Comparison of ENCODE assay signal across 1 cellular context in the genomic region with DNA sequence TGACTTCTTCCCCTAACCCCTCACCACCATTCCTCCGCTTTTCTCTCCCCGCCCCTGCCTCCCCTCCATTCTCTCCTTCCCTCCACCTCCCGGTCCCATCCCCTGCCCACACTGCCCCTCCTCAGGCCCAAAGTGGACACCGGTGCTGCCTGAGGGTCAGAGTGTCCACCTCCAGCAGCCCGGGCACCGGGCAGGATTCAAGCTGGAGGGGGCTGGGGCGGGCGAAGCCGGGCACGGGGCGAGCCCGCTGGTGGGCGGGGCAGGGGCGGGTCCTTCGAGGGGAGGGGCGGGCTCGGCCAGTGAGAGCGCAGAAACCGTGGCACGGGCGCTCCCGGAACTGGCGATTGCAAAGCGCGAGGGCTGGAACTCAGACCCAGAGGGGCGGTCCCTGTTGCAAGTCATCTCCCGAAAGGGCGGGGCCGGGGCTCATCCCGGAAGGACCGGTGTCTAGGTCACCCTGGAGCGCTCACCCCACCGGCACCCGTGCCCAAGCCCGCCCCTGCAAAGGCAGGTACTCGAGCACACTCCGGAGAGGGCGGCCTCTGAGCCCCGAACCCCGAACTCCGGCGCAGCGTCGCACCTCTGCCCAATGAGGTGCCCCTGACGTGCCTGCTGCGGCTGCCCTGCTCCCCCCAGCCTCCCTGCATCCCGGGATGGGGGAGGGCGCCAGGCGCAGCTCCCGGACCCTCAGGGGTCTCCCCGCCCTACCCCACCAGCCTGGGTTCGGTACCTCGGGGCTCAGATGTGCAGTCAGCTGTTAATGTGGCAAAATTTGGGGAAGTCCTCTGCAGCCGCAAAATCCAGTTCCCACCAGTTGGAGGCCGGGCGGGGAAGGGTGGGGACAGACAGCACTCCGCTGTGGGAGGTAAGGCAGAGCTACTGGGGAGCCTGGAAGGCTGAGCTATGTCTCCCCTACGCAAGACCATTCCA.
A peak's percentile ranks its signal among the peaks of the same experiment; 100 is the strongest.
TF ChIP-seq lines count a peak whose summit lies in the region.

No MANE protein-coding gene starts in this region.

TF ChIP-seq in GM12878, 131 proteins besides CTCF, POLR2A, EP300 and RAD21 (continues in another document):
- peak; percentile 71 for TF ChIP-seq LARP7 (IDR thresholded peaks at IDR 0.05)
- TF ChIP-seq GATAD2B (conservative IDR thresholded peaks at IDR 0.05; ENCODE audit: low read depth), result peak; percentile 73
- TF ChIP-seq CHD1 (IDR thresholded peaks at IDR 0.05; ENCODE audit: low read depth, low read length), result no peak
- no peak for TF ChIP-seq NR2C1 (IDR thresholded peaks at IDR 0.05)
- TF ChIP-seq ATF7 (IDR thresholded peaks at IDR 0.05; ENCODE audit: low read depth), result no peak
- peak; percentile 58 for TF ChIP-seq DPF2 (IDR thresholded peaks at IDR 0.05)
- TF ChIP-seq RB1 (IDR thresholded peaks at IDR 0.05; ENCODE audit: borderline replicate concordance), result peak; percentile 81
- TF ChIP-seq EED (IDR thresholded peaks at IDR 0.05; ENCODE audit: low read depth), result no peak
- TF ChIP-seq HDAC2 (IDR thresholded peaks at IDR 0.05), result no peak
- TF ChIP-seq, protein P1, sequence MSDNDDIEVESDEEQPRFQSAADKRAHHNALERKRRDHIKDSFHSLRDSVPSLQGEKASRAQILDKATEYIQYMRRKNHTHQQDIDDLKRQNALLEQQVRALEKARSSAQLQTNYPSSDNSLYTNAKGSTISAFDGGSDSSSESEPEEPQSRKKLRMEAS (IDR thresholded peaks at IDR 0.05; ENCODE audit: low read depth, low read length), result 0 out of 2 replicates have a peak, but pooled peaks have one; percentile 40
- TF ChIP-seq EGR1 (IDR thresholded peaks at IDR 0.05; ENCODE audit: borderline replicate concordance in 1 of 2, low read depth in 2 of 2, low read length in 2 of 2), result 0 out of 3 replicates have a peak, but pooled peaks of 1 of the 2 experiments have one; percentile 35
- TF ChIP-seq IKZF1 (conservative IDR thresholded peaks at IDR 0.05), result peak; percentile 74; the same call in 1 of the 2 replicates
- no peak for TF ChIP-seq RUNX3 (IDR thresholded peaks at IDR 0.05; ENCODE audit: low read length)
- no peak for TF ChIP-seq MXI1 (IDR thresholded peaks at IDR 0.05; ENCODE audit: low read depth, low read length)
- TF ChIP-seq BCL11A (IDR thresholded peaks at IDR 0.05; ENCODE audit: low read depth, low read length), result no peak
- TF ChIP-seq POLR2AphosphoS2 (IDR thresholded peaks at IDR 0.05; ENCODE audit: low read depth, low read length), result no peak
- peak in 1 of 2 experiments; percentile 29; a peak in 1 of 4 replicates for TF ChIP-seq IKZF2 (IDR thresholded peaks at IDR 0.05)
- peak; percentile 55; the same call in 1 of the 2 replicates for TF ChIP-seq SPI1 (IDR thresholded peaks at IDR 0.05; ENCODE audit: borderline replicate concordance, insufficient read depth, low read depth, low read length)
- no peak for TF ChIP-seq MYC (IDR thresholded peaks at IDR 0.05; ENCODE audit: insufficient read depth, insufficient read length, insufficient replicate concordance, low read length, severe bottlenecking)
- TF ChIP-seq, protein P2, sequence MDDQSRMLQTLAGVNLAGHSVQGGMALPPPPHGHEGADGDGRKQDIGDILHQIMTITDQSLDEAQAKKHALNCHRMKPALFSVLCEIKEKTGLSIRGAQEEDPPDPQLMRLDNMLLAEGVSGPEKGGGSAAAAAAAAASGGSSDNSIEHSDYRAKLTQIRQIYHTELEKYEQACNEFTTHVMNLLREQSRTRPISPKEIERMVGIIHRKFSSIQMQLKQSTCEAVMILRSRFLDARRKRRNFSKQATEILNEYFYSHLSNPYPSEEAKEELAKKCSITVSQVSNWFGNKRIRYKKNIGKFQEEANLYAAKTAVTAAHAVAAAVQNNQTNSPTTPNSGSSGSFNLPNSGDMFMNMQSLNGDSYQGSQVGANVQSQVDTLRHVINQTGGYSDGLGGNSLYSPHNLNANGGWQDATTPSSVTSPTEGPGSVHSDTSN (IDR thresholded peaks at IDR 0.05; ENCODE audit: insufficient replicate concordance, low read depth, low read length), result no peak
- no peak for TF ChIP-seq NBN (IDR thresholded peaks at IDR 0.05)
- TF ChIP-seq BACH1 (IDR thresholded peaks at IDR 0.05; ENCODE audit: borderline replicate concordance), result 0 out of 2 replicates have a peak, but pooled peaks have one; percentile 41
- TF ChIP-seq, protein P3, sequence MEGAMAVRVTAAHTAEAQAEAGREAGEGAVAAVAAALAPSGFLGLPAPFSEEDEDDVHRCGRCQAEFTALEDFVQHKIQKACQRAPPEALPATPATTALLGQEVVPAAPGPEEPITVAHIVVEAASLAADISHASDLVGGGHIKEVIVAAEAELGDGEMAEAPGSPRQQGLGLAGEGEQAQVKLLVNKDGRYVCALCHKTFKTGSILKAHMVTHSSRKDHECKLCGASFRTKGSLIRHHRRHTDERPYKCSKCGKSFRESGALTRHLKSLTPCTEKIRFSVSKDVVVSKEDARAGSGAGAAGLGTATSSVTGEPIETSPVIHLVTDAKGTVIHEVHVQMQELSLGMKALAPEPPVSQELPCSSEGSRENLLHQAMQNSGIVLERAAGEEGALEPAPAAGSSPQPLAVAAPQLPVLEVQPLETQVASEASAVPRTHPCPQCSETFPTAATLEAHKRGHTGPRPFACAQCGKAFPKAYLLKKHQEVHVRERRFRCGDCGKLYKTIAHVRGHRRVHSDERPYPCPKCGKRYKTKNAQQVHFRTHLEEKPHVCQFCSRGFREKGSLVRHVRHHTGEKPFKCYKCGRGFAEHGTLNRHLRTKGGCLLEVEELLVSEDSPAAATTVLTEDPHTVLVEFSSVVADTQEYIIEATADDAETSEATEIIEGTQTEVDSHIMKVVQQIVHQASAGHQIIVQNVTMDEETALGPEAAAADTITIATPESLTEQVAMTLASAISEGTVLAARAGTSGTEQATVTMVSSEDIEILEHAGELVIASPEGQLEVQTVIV (IDR thresholded peaks at IDR 0.05; ENCODE audit: borderline replicate concordance, partially characterized antibody), result peak; percentile 50
- TF ChIP-seq REST (IDR thresholded peaks at IDR 0.05; ENCODE audit: low read depth, low read length), result no peak
- TF ChIP-seq PAX5 (IDR thresholded peaks at IDR 0.05; ENCODE audit: borderline replicate concordance, low read depth, low read length), result no peak
- TF ChIP-seq CREB1 (IDR thresholded peaks at IDR 0.05; ENCODE audit: low read depth), result no peak; the same call in 1 of the 2 replicates
- peak; percentile 51 for TF ChIP-seq MEF2B (IDR thresholded peaks at IDR 0.05; ENCODE audit: partially characterized antibody, poor library complexity, severe bottlenecking)
- peak; percentile 42 for TF ChIP-seq SP1 (IDR thresholded peaks at IDR 0.05; ENCODE audit: low read depth, low read length)
- 0 out of 2 replicates have a peak, but pooled peaks have one; percentile 28 for TF ChIP-seq TAF1 (IDR thresholded peaks at IDR 0.05; ENCODE audit: borderline replicate concordance, low read depth, low read length)
- TF ChIP-seq, protein P4, sequence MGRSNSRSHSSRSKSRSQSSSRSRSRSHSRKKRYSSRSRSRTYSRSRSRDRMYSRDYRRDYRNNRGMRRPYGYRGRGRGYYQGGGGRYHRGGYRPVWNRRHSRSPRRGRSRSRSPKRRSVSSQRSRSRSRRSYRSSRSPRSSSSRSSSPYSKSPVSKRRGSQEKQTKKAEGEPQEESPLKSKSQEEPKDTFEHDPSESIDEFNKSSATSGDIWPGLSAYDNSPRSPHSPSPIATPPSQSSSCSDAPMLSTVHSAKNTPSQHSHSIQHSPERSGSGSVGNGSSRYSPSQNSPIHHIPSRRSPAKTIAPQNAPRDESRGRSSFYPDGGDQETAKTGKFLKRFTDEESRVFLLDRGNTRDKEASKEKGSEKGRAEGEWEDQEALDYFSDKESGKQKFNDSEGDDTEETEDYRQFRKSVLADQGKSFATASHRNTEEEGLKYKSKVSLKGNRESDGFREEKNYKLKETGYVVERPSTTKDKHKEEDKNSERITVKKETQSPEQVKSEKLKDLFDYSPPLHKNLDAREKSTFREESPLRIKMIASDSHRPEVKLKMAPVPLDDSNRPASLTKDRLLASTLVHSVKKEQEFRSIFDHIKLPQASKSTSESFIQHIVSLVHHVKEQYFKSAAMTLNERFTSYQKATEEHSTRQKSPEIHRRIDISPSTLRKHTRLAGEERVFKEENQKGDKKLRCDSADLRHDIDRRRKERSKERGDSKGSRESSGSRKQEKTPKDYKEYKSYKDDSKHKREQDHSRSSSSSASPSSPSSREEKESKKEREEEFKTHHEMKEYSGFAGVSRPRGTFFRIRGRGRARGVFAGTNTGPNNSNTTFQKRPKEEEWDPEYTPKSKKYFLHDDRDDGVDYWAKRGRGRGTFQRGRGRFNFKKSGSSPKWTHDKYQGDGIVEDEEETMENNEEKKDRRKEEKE (IDR thresholded peaks at IDR 0.05), result no peak
- TF ChIP-seq HDAC6 (IDR thresholded peaks at IDR 0.05; ENCODE audit: unreplicated experiment), result no peak
- TF ChIP-seq BMI1 (IDR thresholded peaks at IDR 0.05; ENCODE audit: borderline replicate concordance), result no peak
- TF ChIP-seq, protein P5, sequence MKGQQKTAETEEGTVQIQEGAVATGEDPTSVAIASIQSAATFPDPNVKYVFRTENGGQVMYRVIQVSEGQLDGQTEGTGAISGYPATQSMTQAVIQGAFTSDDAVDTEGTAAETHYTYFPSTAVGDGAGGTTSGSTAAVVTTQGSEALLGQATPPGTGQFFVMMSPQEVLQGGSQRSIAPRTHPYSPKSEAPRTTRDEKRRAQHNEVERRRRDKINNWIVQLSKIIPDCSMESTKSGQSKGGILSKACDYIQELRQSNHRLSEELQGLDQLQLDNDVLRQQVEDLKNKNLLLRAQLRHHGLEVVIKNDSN (IDR thresholded peaks at IDR 0.05; ENCODE audit: borderline replicate concordance, extremely low read length, insufficient read depth, low read depth, low read length), result no peak
- TF ChIP-seq ETV6 (conservative IDR thresholded peaks at IDR 0.05 in 1 of 2, IDR thresholded peaks at IDR 0.05 in 1 of 2; ENCODE audit: borderline replicate concordance in 1 of 2, low read depth in 1 of 2), result no peak
- TF ChIP-seq POLR2AphosphoS5 (IDR thresholded peaks at IDR 0.05; ENCODE audit: low read length), result peak; percentile 54; the same call in 1 of the 2 replicates
- peak; percentile 62 for TF ChIP-seq NR2F1 (conservative IDR thresholded peaks at IDR 0.05)
- TF ChIP-seq ZNF207 (IDR thresholded peaks at IDR 0.05; ENCODE audit: borderline replicate concordance), result 0 out of 2 replicates have a peak, but pooled peaks have one; percentile 55
- TF ChIP-seq, protein P6, sequence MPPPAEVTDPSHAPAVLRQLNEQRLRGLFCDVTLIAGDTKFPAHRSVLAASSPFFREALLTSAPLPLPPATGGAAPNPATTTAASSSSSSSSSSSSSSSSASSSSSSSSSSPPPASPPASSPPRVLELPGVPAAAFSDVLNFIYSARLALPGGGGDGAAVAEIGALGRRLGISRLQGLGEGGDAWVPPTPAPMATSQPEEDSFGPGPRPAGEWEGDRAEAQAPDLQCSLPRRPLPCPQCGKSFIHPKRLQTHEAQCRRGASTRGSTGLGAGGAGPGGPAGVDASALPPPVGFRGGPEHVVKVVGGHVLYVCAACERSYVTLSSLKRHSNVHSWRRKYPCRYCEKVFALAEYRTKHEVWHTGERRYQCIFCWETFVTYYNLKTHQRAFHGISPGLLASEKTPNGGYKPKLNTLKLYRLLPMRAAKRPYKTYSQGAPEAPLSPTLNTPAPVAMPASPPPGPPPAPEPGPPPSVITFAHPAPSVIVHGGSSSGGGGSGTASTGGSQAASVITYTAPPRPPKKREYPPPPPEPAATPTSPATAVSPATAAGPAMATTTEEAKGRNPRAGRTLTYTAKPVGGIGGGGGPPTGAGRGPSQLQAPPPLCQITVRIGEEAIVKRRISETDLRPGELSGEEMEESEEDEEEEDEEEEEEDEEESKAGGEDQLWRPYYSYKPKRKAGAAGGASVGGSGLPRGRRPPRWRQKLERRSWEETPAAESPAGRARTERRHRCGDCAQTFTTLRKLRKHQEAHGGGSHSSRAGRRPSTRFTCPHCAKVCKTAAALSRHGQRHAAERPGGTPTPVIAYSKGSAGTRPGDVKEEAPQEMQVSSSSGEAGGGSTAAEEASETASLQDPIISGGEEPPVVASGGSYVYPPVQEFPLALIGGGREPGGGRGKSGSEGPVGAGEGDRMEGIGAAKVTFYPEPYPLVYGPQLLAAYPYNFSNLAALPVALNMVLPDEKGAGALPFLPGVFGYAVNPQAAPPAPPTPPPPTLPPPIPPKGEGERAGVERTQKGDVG (CRISPR knock-in tag; IDR thresholded peaks at IDR 0.05), result no peak
